17 cellular contexts compared by ENCODE assay signal in genomic region chr15:41932511-41932910, GRCh38. TPM values are rescaled to one million over a fixed set of nuclear protein-coding genes. Genes with fewer than 3 reads are reported as not detected.
A peak's percentile ranks its signal among the peaks of the same experiment; 100 is the strongest.
DNase-seq lines count a peak whose midpoint lies in the region; ATAC-seq, FAIRE-seq and TF ChIP-seq lines count a peak whose summit lies in the region.
"Had no signal": no experiment of that assay in that cellular context is flagged by ENCODE, and none has a peak within 500 bp of the region (broad histone marks: within the 10 kb centered on the region; RNA-seq: fewer than 3 reads in every experiment).

No MANE protein-coding gene starts in this region.

- no peak for TF ChIP-seq CTCF in breast epithelium (IDR thresholded peaks at IDR 0.05)
- no peak for TF ChIP-seq CTCF in MCF 10A (IDR thresholded peaks at IDR 0.05; ENCODE audit: unreplicated experiment)
- TF ChIP-seq CTCF in K562 (IDR thresholded peaks at IDR 0.05 in 2 of 3, conservative IDR thresholded peaks at IDR 0.05 in 1 of 3; ENCODE audit: insufficient read depth in 2 of 3, low read depth in 1 of 3, low read length in 3 of 3), result no peak
- no peak for TF ChIP-seq CTCF in lung (IDR thresholded peaks at IDR 0.05; ENCODE audit: control extremely low read depth, extremely low read depth)
- TF ChIP-seq CTCF in tibial artery (IDR thresholded peaks at IDR 0.05), result no peak

- H3K27me3 ChIP-seq in breast epithelium (no peaks in the 10 kb centered on the region), K562 (ENCODE audit: control insufficient read depth in 2 of 2, insufficient read depth in 2 of 2, low read length in 2 of 2) (no peaks in the 10 kb centered on the region), lung (ENCODE audit: control insufficient read depth, insufficient read depth) (no peaks in the 10 kb centered on the region), tibial artery (no peaks in the 10 kb centered on the region)
- H3K27me3 ChIP-seq: left lung, right lobe of liver, transverse colon had no signal

- no peak overlapping the region for H3K4me3 ChIP-seq in breast epithelium
- H3K4me3 ChIP-seq in K562, result no peak overlapping the region
- H3K4me3 ChIP-seq in lung, result peak overlapping the region; percentile 6
- H3K4me3 ChIP-seq in tibial artery, result no peak overlapping the region
- H3K4me3 ChIP-seq: left lung, right lobe of liver, transverse colon had no signal

- no peaks in the 10 kb centered on the region for H3K79me2 ChIP-seq in K562 (ENCODE audit: control insufficient read depth, insufficient read depth, low read length)

- H3K36me3 Mint-ChIP-seq in MCF 10A (ENCODE audit: insufficient read depth, unreplicated experiment), result no peaks in the 10 kb centered on the region

- POLR2A ChIA-PET in MCF 10A (lab: Yijun Ruan, JAX) (interaction anchor here (0.7 kb wide), 1 partner anchor 320 kb away, joined by 3 read pairs; no protein-coding TSS in a partner anchor), K562 (lab: Yijun Ruan, JAX) (no interaction called here)

- WGBS in K562 (ENCODE audit: insufficient coverage, low coverage, missing lambda C conversion rate), result 75% methylated on average over 10 of the region's 10 CpGs
- 83 to 95% methylated on average over 10 of the region's 10 CpGs for WGBS in lung, 2 donors

- no peaks in the 10 kb centered on the region for H3K9me3 ChIP-seq in breast epithelium
- H3K9me3 ChIP-seq in K562 (replicated peaks; ENCODE audit: control insufficient read depth, insufficient read depth, low read depth, low read length), result no peaks in the 10 kb centered on the region
- no peaks in the 10 kb centered on the region for H3K9me3 ChIP-seq in lung (ENCODE audit: control insufficient read depth in 2 of 2, insufficient read depth in 1 of 2, low read length in 1 of 2)
- no peaks in the 10 kb centered on the region for H3K9me3 ChIP-seq in tibial artery
- H3K9me3 ChIP-seq: left lung, right lobe of liver, transverse colon had no signal

- no peak overlapping the region for H3K9ac ChIP-seq in K562 (ENCODE audit: insufficient read depth in 1 of 2, low read depth in 2 of 2, low read length in 2 of 2)

- no peaks in the 10 kb centered on the region for H3K36me3 ChIP-seq in breast epithelium
- peaks cover 4% of the 10 kb centered on the region; the same call in 2 of the 3 replicates for H3K36me3 ChIP-seq in K562 (ENCODE audit: control insufficient read depth, insufficient read depth, low read length)
- peaks cover 0 to 4% of the 10 kb centered on the region in 2 donors for H3K36me3 ChIP-seq in lung (ENCODE audit: control insufficient read depth in 2 of 2, insufficient read depth in 2 of 2, low read length in 2 of 2)
- peaks cover 0 to 5% (median 0%) of the 10 kb centered on the region in 3 donors for H3K36me3 ChIP-seq in tibial artery
- H3K36me3 ChIP-seq: right lobe of liver, transverse colon had no signal

- no peaks in the 10 kb centered on the region for H4K20me1 ChIP-seq in K562 (replicated peaks; ENCODE audit: control insufficient read depth, insufficient read depth, low read length)

- no peak for TF ChIP-seq RAD21 in K562 (CRISPR knock-in tag; conservative IDR thresholded peaks at IDR 0.05 in 1 of 2, IDR thresholded peaks at IDR 0.05 in 1 of 2)

- TF ChIP-seq EP300 in K562 (IDR thresholded peaks at IDR 0.05; ENCODE audit: low read length), result no peak

- in situ Hi-C loops in K562 (cut with MboI), result no loop called here

- CTCF ChIA-PET in MCF 10A (lab: Yijun Ruan, JAX) (interaction anchor here (1.1 kb wide), 1 partner anchor 57 kb away, joined by 4 read pairs; no protein-coding TSS in a partner anchor), K562 (lab: Yijun Ruan, JAX; ENCODE audit: low intra/inter-chr PET ratio) (no interaction called here)

- ATAC-seq in K562 (no peak), lung (ENCODE audit: insufficient read depth, low FRiP score) (no peak), GM21825 (IDR thresholded peaks at IDR 0.05; ENCODE audit: unreplicated experiment) (no peak)
- ATAC-seq: left lung, right lobe of liver had no signal

- no peak for FAIRE-seq in K562 (lab: Jason Lieb, UNC)
- FAIRE-seq: HTR-8/SVneo had no signal

- no peak for DNase-seq in breast epithelium (ENCODE audit: low spot score in 2 of 2)
- no peak for DNase-seq in MCF 10A (ENCODE audit: unreplicated experiment)
- no peak for DNase-seq in K562 (ENCODE audit: extremely low read depth in 1 of 4, low spot score in 3 of 4)
- no peak for DNase-seq in lung (ENCODE audit: low spot score)
- peak in 1 of 2 donors; percentile 62 for DNase-seq in tibial artery
- DNase-seq in COR-L47 (lab: John Stamatoyannopoulos, UW), result no peak
- DNase-seq in activated CD8-positive, alpha-beta memory T cell treated with anti-CD3 and anti-CD28 coated beads, Interleukin-2, amount 50 U/mL, for 4 hours, result no peak
- DNase-seq: activated gamma-delta T cell, GOT3, left lung, MM.1S, NCI-H2029, NCI-H524 treated with DMSO at 0.1 percent for 48 hours, right lobe of liver, transverse colon had no signal

- H3K9me1 ChIP-seq in K562 (ENCODE audit: control insufficient read depth, insufficient read depth, low read length), result no peaks in the 10 kb centered on the region

- H3K4me1 ChIP-seq in breast epithelium, result peaks cover 6 to 53% of the 10 kb centered on the region in 2 donors
- peaks cover 3 to 13% of the 10 kb centered on the region in 2 experiments; a peak in 4 of 5 replicates for H3K4me1 ChIP-seq in K562 (replicated peaks in 1 of 2; ENCODE audit: control insufficient read depth in 2 of 2, insufficient read depth in 2 of 2, low read length in 2 of 2)
- peaks cover 14 to 45% of the 10 kb centered on the region in 2 donors for H3K4me1 ChIP-seq in lung (ENCODE audit: control insufficient read depth in 2 of 2, insufficient read depth in 2 of 2, low read length in 2 of 2)
- peaks cover 0 to 75% (median 65%) of the 10 kb centered on the region in 4 donors for H3K4me1 ChIP-seq in tibial artery

- intact Hi-C loops in breast epithelium (cut with DNase I; ENCODE audit: low total_unique reads), result no loop called here
- intact Hi-C loops in MCF 10A (cut with micrococcal nuclease), result no loop called here
- intact Hi-C loops in K562 (cut with micrococcal nuclease), result no loop called here
- intact Hi-C loops in tibial artery (cut with DNase I; ENCODE audit: low total_unique reads), result loop anchor here (5.0 kb wide), 1 partner anchor 40 kb away; the partner anchor contains the start of gene EHD4

- H3K4me2 ChIP-seq in K562 (ENCODE audit: insufficient read depth, low read length), result no peak overlapping the region

- H3K27me3 Mint-ChIP-seq in MCF 10A (ENCODE audit: insufficient read depth, unreplicated experiment), result no peaks in the 10 kb centered on the region

- H3K4me1 Mint-ChIP-seq in MCF 10A (ENCODE audit: insufficient read depth, unreplicated experiment), result peaks cover 43% of the 10 kb centered on the region

- no peak overlapping the region for H2AFZ ChIP-seq in K562 (ENCODE audit: low read depth, low read length)

- H3K27ac Mint-ChIP-seq in MCF 10A (ENCODE audit: low read depth, unreplicated experiment), result no peak overlapping the region

- peak overlapping the region; percentile 91 to 93 for H3K27ac ChIP-seq in breast epithelium
- no peak overlapping the region for H3K27ac ChIP-seq in K562 (ENCODE audit: extremely low read depth, low read depth, low read length)
- H3K27ac ChIP-seq in lung (ENCODE audit: low read depth in 1 of 2, low read length in 1 of 2), result peak overlapping the region; percentile 10 to 76
- H3K27ac ChIP-seq in tibial artery, result peak overlapping the region; percentile 17 to 56
- H3K27ac ChIP-seq: right lobe of liver had no signal

- no TSS peak for BruUV-seq in MCF 10A (replicated peaks; lab: Mats Ljungman, UMichigan)
- no TSS peak for BruUV-seq in K562 (replicated peaks; lab: Mats Ljungman, UMichigan)

- H3K9me3 Mint-ChIP-seq in MCF 10A (ENCODE audit: unreplicated experiment), result no peaks in the 10 kb centered on the region

- no peak overlapping the region for H3K4me3 Mint-ChIP-seq in MCF 10A (ENCODE audit: unreplicated experiment)

- TF ChIP-seq POLR2A in breast epithelium (IDR thresholded peaks at IDR 0.05) (no peak), K562 (conservative IDR thresholded peaks at IDR 0.05) (no peak)

RNA-seq across cellular contexts. Expression of gene SPTBN5, which starts 38.7 kb away (rescaled TPM):
- total RNA-seq in breast epithelium (1 to 10 TPM in 2 of 3 donors, under 1 TPM in 1; 0.16 to 2.3 (median 2.0) TPM), MCF 10A (2022) (1.1 TPM in 2 replicates), K562 (2014; rRNA removed) (not detected in 2 replicates), K562 (2014; rRNA removed; fragmentation: Illumina TruSeq; extraction: Trizol) (not detected in 2 replicates), K562 (2015; rRNA removed; fragmentation: Illumina TruSeq; extraction: Trizol) (not detected in 2 replicates), K562 (2021) (0.02 TPM in 1 of 2 replicates, not detected in the other), lung (1 to 10 TPM; 1.6 to 2.0 TPM)
- total RNA-seq in K562 (2011; cell fraction: chromatin; rRNA removed; ENCODE audit: low replicate concordance), result 0.30 TPM in 1 of 2 replicates, not detected in the other
- under 0.01 TPM in 2 replicates for total RNA-seq in K562 (2011; cell fraction: nucleolus; rRNA removed)
- total RNA-seq in K562 (2011; cell fraction: nucleoplasm; rRNA removed), result 0.08 TPM in 1 of 2 replicates, not detected in the other
- polyA plus RNA-seq in K562 (2011; rRNA removed) (0.01 TPM in 1 of 2 replicates, not detected in the other), K562 (2014; fragmentation: Illumina TruSeq; extraction: Trizol) (not detected in 2 replicates), K562 (2014; fragmentation: Nextera tagmentation; extraction: Ambion mirVana) (not detected), K562 (2014; rRNA removed) (not detected in 2 replicates), lung (1 to 10 TPM; 1.8 to 3.5 TPM)
- polyA plus RNA-seq in K562 (2011; cell fraction: cytosol; rRNA removed), result 0.01 and 0.03 TPM in 2 replicates
- polyA plus RNA-seq in K562 (2011; cell fraction: nucleus; rRNA removed), result 0.15 and 0.20 TPM in 2 replicates
- under 0.01 and 0.03 TPM in 2 replicates for polyA plus RNA-seq in K562 (2012)
- polyA minus RNA-seq in K562 (2011; rRNA and poly(A)+ RNA removed), result not detected in 2 replicates
- polyA minus RNA-seq in K562 (2011; cell fraction: cytosol; rRNA and poly(A)+ RNA removed), result not detected in 2 replicates
- polyA minus RNA-seq in K562 (2011; cell fraction: nucleus; rRNA and poly(A)+ RNA removed), result under 0.01 TPM in 1 of 2 replicates, not detected in the other

RNA-seq across cellular contexts. Expression of gene EHD4, which starts 39.8 kb away (rescaled TPM):
- total RNA-seq in breast epithelium, result 10 to 100 TPM; 30.2 to 30.5 (median 30.4) TPM
- total RNA-seq in MCF 10A (2022), result 24.2 and 27.1 TPM in 2 replicates
- 11.8 and 17.2 TPM in 2 replicates for total RNA-seq in K562 (2011; cell fraction: chromatin; rRNA removed; ENCODE audit: low replicate concordance)
- total RNA-seq in K562 (2011; cell fraction: nucleolus; rRNA removed), result 15.1 and 17.0 TPM in 2 replicates
- total RNA-seq in K562 (2011; cell fraction: nucleoplasm; rRNA removed), result 14.4 and 16.6 TPM in 2 replicates
- total RNA-seq in K562 (2014; rRNA removed), result 9.8 and 12.6 TPM in 2 replicates
- total RNA-seq in K562 (2014; rRNA removed; fragmentation: Illumina TruSeq; extraction: Trizol), result 4.6 and 5.2 TPM in 2 replicates
- 5.6 and 5.7 TPM in 2 replicates for total RNA-seq in K562 (2015; rRNA removed; fragmentation: Illumina TruSeq; extraction: Trizol)
- total RNA-seq in K562 (2021), result 10.3 and 11.4 TPM in 2 replicates
- polyA plus RNA-seq in K562 (2011; rRNA removed), result 6.4 and 7.4 TPM in 2 replicates
- polyA plus RNA-seq in K562 (2011; cell fraction: cytosol; rRNA removed), result 7.3 and 10.8 TPM in 2 replicates
- polyA plus RNA-seq in K562 (2011; cell fraction: nucleus; rRNA removed), result 4.1 and 4.5 TPM in 2 replicates
- polyA plus RNA-seq in K562 (2012), result 5.5 and 7.3 TPM in 2 replicates
- polyA plus RNA-seq in K562 (2014; fragmentation: Illumina TruSeq; extraction: Trizol), result 7.0 and 8.1 TPM in 2 replicates
- polyA plus RNA-seq in K562 (2014; fragmentation: Nextera tagmentation; extraction: Ambion mirVana), result under 1 TPM; 0.89 to 0.96 TPM
- 7.5 and 7.7 TPM in 2 replicates for polyA plus RNA-seq in K562 (2014; rRNA removed)
- polyA minus RNA-seq in K562 (2011; rRNA and poly(A)+ RNA removed), result 9.2 and 10.3 TPM in 2 replicates
- 8.6 and 9.6 TPM in 2 replicates for polyA minus RNA-seq in K562 (2011; cell fraction: cytosol; rRNA and poly(A)+ RNA removed)
- 6.9 and 10.0 TPM in 2 replicates for polyA minus RNA-seq in K562 (2011; cell fraction: nucleus; rRNA and poly(A)+ RNA removed)
- total RNA-seq in lung, result 10 to 100 TPM; 20.6 to 36.3 TPM
- 10 to 100 TPM; 16.4 to 31.1 TPM for polyA plus RNA-seq in lung
